Comparison of ENCODE assay signal across 9 cellular contexts in genomic region chr14:31229638-31230229, GRCh38. TPM values are rescaled to one million over a fixed set of nuclear protein-coding genes. Genes with fewer than 3 reads are reported as not detected.
DNase-seq lines count a peak whose midpoint lies in the region; ATAC-seq and TF ChIP-seq lines count a peak whose summit lies in the region.
"Had no signal": no experiment of that assay in that cellular context is flagged by ENCODE, and none has a peak within 500 bp of the region (broad histone marks: within the 10 kb centered on the region; RNA-seq: fewer than 3 reads in every experiment).

No MANE protein-coding gene starts in this region.

- H3K14ac ChIP-seq in mesenchymal stem cell (ENCODE audit: low read length in 2 of 2) = no peak overlapping the region

- H3K4me3 ChIP-seq in mesenchymal stem cell (ENCODE audit: insufficient read depth in 1 of 2, low read depth in 1 of 2, low read length in 2 of 2) = peak overlapping the region in 1 of 2 experiments; percentile 57

- peak overlapping the region; percentile 4 for H3K4me2 ChIP-seq in mesenchymal stem cell (ENCODE audit: low read length, poor library complexity, severe bottlenecking)

- H3K27ac ChIP-seq in mesenchymal stem cell (ENCODE audit: low read length, poor library complexity, severe bottlenecking) = no peak overlapping the region

- H3K27me3 Mint-ChIP-seq in stimulated activated memory B cell treated with anti-CD40 and anti-IgM and Interleukin-4, amounts not matched to agents 10 μg/mL and 1 μg/mL and 100 μg/mL, for 72 hours = no peaks in the 10 kb centered on the region
- H3K27me3 Mint-ChIP-seq: activated B cell treated with CpG ODN at 0.5 μM for 24 hours had no signal

- no peak for TF ChIP-seq CTCF in GM20000 (IDR thresholded peaks at IDR 0.05; ENCODE audit: extremely low read depth, missing control alignments)

- H2BK12ac ChIP-seq in mesenchymal stem cell (ENCODE audit: low read length in 2 of 2) = no peak overlapping the region

- ATAC-seq in stimulated activated memory B cell treated with anti-CD40 and anti-IgM and Interleukin-4, amounts not matched to agents 10 μg/mL and 1 μg/mL and 100 μg/mL, for 72 hours = no peak

- H2BK5ac ChIP-seq in mesenchymal stem cell (ENCODE audit: low read depth, low read length, poor library complexity, severe bottlenecking) = no peak overlapping the region

- H4K91ac ChIP-seq in mesenchymal stem cell (ENCODE audit: low read length) = no peak overlapping the region

- H3K4me3 Mint-ChIP-seq in stimulated activated memory B cell treated with anti-CD40 and anti-IgM and Interleukin-4, amounts not matched to agents 10 μg/mL and 1 μg/mL and 100 μg/mL, for 72 hours = no peak overlapping the region
- H3K4me3 Mint-ChIP-seq: activated B cell treated with CpG ODN at 0.5 μM for 24 hours had no signal

- H2BK120ac ChIP-seq in mesenchymal stem cell (ENCODE audit: low read depth, low read length) = no peak overlapping the region

- H2BK15ac ChIP-seq in mesenchymal stem cell (ENCODE audit: low read depth, poor library complexity, severe bottlenecking) = no peak overlapping the region

- H3K27me3 ChIP-seq in mesenchymal stem cell (ENCODE audit: control insufficient read depth in 1 of 2, insufficient read depth in 1 of 2, low read length in 2 of 2) = no peaks in the 10 kb centered on the region

- no peak overlapping the region for H3K4ac ChIP-seq in mesenchymal stem cell (ENCODE audit: low read depth in 1 of 2, low read length in 2 of 2)

- no peak overlapping the region for H2AFZ ChIP-seq in mesenchymal stem cell (ENCODE audit: low read depth, low read length)

- 15% methylated on average over 7 of the region's 9 CpGs for WGBS in mesenchymal stem cell

- no peak overlapping the region for H3K18ac ChIP-seq in mesenchymal stem cell (ENCODE audit: low read depth in 1 of 2, low read length in 2 of 2)

- no peak overlapping the region for H3K23ac ChIP-seq in mesenchymal stem cell (ENCODE audit: low read length in 2 of 2)

- H3K27ac Mint-ChIP-seq in stimulated activated memory B cell treated with anti-CD40 and anti-IgM and Interleukin-4, amounts not matched to agents 10 μg/mL and 1 μg/mL and 100 μg/mL, for 72 hours = no peak overlapping the region
- H3K27ac Mint-ChIP-seq: activated B cell treated with CpG ODN at 0.5 μM for 24 hours had no signal

- no peak overlapping the region for H2AK5ac ChIP-seq in mesenchymal stem cell (ENCODE audit: low read length, severe bottlenecking)

- H3K4me1 ChIP-seq in mesenchymal stem cell (ENCODE audit: control insufficient read depth, insufficient read depth, low read depth, low read length) = no peaks in the 10 kb centered on the region

- DNase-seq in NCI-H1417 (lab: John Stamatoyannopoulos, UW) (peak in 2 of 3 experiments; percentile 41 to 61), NCI-H1417 treated with DMSO at 0.1 percent for 48 hours (lab: John Stamatoyannopoulos, UW) (no peak), NOMO-1 treated with dmso at 0.1 percent for 144 hours (lab: John Stamatoyannopoulos, UW; ENCODE audit: unreplicated experiment) (peak; percentile 95), ecto neural progenitor cell (ENCODE audit: low spot score) (peak; percentile 51), mesenchymal stem cell (peak; percentile 95), T-helper 9 cell (no peak), GM20000 (ENCODE audit: low spot score) (no peak)
- DNase-seq: activated B cell treated with CpG ODN at 0.5 μM for 24 hours had no signal

- no peaks in the 10 kb centered on the region for H3K36me3 ChIP-seq in mesenchymal stem cell (ENCODE audit: control insufficient read depth in 1 of 2, insufficient read depth in 2 of 2, low read depth in 1 of 2, low read length in 2 of 2)

- H3K9ac ChIP-seq in mesenchymal stem cell (ENCODE audit: low read length) = peak overlapping the region; percentile 74

- H3K4me1 Mint-ChIP-seq in stimulated activated memory B cell treated with anti-CD40 and anti-IgM and Interleukin-4, amounts not matched to agents 10 μg/mL and 1 μg/mL and 100 μg/mL, for 72 hours = peaks cover 12% of the 10 kb centered on the region

- no peaks in the 10 kb centered on the region for H3K36me3 Mint-ChIP-seq in stimulated activated memory B cell treated with anti-CD40 and anti-IgM and Interleukin-4, amounts not matched to agents 10 μg/mL and 1 μg/mL and 100 μg/mL, for 72 hours

- H3K9me3 ChIP-seq in mesenchymal stem cell (ENCODE audit: control insufficient read depth, low read length) = no peaks in the 10 kb centered on the region

- H3K9me3 Mint-ChIP-seq in stimulated activated memory B cell treated with anti-CD40 and anti-IgM and Interleukin-4, amounts not matched to agents 10 μg/mL and 1 μg/mL and 100 μg/mL, for 72 hours = no peaks in the 10 kb centered on the region
- H3K9me3 Mint-ChIP-seq: activated B cell treated with CpG ODN at 0.5 μM for 24 hours had no signal

- no peak overlapping the region for H4K8ac ChIP-seq in mesenchymal stem cell (ENCODE audit: low read length)

- H3K79me1 ChIP-seq in mesenchymal stem cell (replicated peaks; ENCODE audit: low read length, poor library complexity, severe bottlenecking) = no peaks in the 10 kb centered on the region

RNA-seq across cellular contexts. Expression of gene HECTD1, which starts 22.1 kb away (rescaled TPM):
- 44.7 TPM for polyA plus RNA-seq in mesenchymal stem cell (2013, experiment 1 of 2)
- polyA plus RNA-seq in mesenchymal stem cell (2013, experiment 2 of 2) = 42.1 TPM

Comparison
In these comparisons a context has a peak if more than half of its experiments do, and no peak if none do; other contexts are left out.
1. DNase-seq: peak in NCI-H1417 (2 of 3), NOMO-1 treated with dmso at 0.1 percent for 144 hours (single experiment), ecto neural progenitor cell (single experiment) and mesenchymal stem cell (single experiment); none in NCI-H1417 treated with DMSO at 0.1 percent for 48 hours (single experiment), T-helper 9 cell (single experiment) and GM20000 (single experiment).